In genomic region chr4:183968502-183968901, GRCh38 we compare ENCODE assay signal across 22 cellular contexts.
"Had no signal": no experiment of that assay in that cellular context is flagged by ENCODE, and none has a peak within 500 bp of the region (broad histone marks: within the 10 kb centered on the region; RNA-seq: fewer than 3 reads in every experiment).

No MANE protein-coding gene starts in this region.

- DNase-seq: activated CD4-positive, alpha-beta T cell treated with anti-CD3 and anti-CD28 coated beads for 1 hour; activated CD4-positive, alpha-beta T cell treated with anti-CD3 and anti-CD28 coated beads, Interleukin-2, amount 50 U/mL, for 1 hour; activated CD8-positive, alpha-beta memory T cell treated with anti-CD3 and anti-CD28 coated beads, Interleukin-2, amount 50 U/mL, for 4 hours; activated T-cell treated with anti-CD3 and anti-CD28 coated beads, Interleukin-2, amount 50 U/mL, for 24 hours; adrenal gland; colonic mucosa; heart left ventricle; kidney; left lung; naive thymus-derived CD8-positive, alpha-beta T cell; occipital lobe; right lobe of liver; stimulated activated CD4-positive, alpha-beta T cell treated with anti-CD3 and anti-CD28 coated beads, Interleukin-1b, Interleukin-23, amount 100 ng/mL, for 48 hours; T-helper 1 cell; tibial artery; WERI-Rb-1 had no signal

- H3K36me3 Mint-ChIP-seq: activated naive CD8-positive, alpha-beta T cell had no signal

- H3K27ac Mint-ChIP-seq: activated naive CD8-positive, alpha-beta T cell; activated T-cell treated with anti-CD3 and anti-CD28 coated beads, Interleukin-2, amount 50 U/mL, for 24 hours; activated T-helper 17 cell treated with anti-CD3 and anti-CD28 coated beads, Interleukin-2, amount 50 U/mL, for 72 hours; naive thymus-derived CD8-positive, alpha-beta T cell; stimulated activated naive CD8-positive, alpha-beta T cell treated with anti-CD3 and anti-CD28 coated beads, Interleukin-15, Interleukin-2, amounts not matched to agents 100 ng/mL and 50 ng/mL, for 24 hours had no signal

- H3K4me3 Mint-ChIP-seq: activated naive CD8-positive, alpha-beta T cell; activated T-cell treated with anti-CD3 and anti-CD28 coated beads, Interleukin-2, amount 50 U/mL, for 24 hours; activated T-helper 17 cell treated with anti-CD3 and anti-CD28 coated beads, Interleukin-2, amount 50 U/mL, for 72 hours; naive thymus-derived CD8-positive, alpha-beta T cell; stimulated activated naive CD8-positive, alpha-beta T cell treated with anti-CD3 and anti-CD28 coated beads, Interleukin-15, Interleukin-2, amounts not matched to agents 100 ng/mL and 50 ng/mL, for 24 hours had no signal

- ATAC-seq: activated T-helper 17 cell treated with anti-CD3 and anti-CD28 coated beads, Interleukin-2, amount 50 U/mL, for 72 hours; heart left ventricle; left lung; naive thymus-derived CD8-positive, alpha-beta T cell; right lobe of liver had no signal

- H3K4me1 Mint-ChIP-seq: activated T-helper 17 cell treated with anti-CD3 and anti-CD28 coated beads, Interleukin-2, amount 50 U/mL, for 72 hours had no signal

- H3K27ac ChIP-seq: adrenal gland, breast epithelium, colonic mucosa, epithelial cell of prostate, heart left ventricle, left lung, right lobe of liver, skin epidermis, tibial artery, WERI-Rb-1 had no signal
